Comparison of ENCODE assay signal across 11 cellular contexts in genomic region chr20:50385733-50386640, GRCh38.
DNase-seq lines count a peak whose midpoint lies in the region; ATAC-seq and TF ChIP-seq lines count a peak whose summit lies in the region.
"Had no signal": no experiment of that assay in that cellular context is flagged by ENCODE, and none has a peak within 500 bp of the region (broad histone marks: within the 10 kb centered on the region; RNA-seq: fewer than 3 reads in every experiment).

No MANE protein-coding gene starts in this region.

- H3K27ac Mint-ChIP-seq in T-helper 1 cell treated with Interleukin-12 subunit alpha and Interleukin-12 subunit beta and Interleukin-4 antibody, amounts not matched to agents 30 μg/mL and 1 μg/mL, for 36 hours = peak overlapping the region; percentile 81
- peak overlapping the region; percentile 1 for H3K27ac Mint-ChIP-seq in activated T-helper 17 cell treated with anti-CD3 and anti-CD28 coated beads, Interleukin-2, amount 50 U/mL, for 72 hours
- peak overlapping the region; percentile 51 to 86 for H3K27ac Mint-ChIP-seq in natural killer cell treated with Interleukin-12 subunit alpha and Interleukin-12 subunit beta and Interleukin-15 and Interleukin-18, amount 100 ng/mL, for 72 hours
- no peak overlapping the region for H3K27ac Mint-ChIP-seq in osteocyte (ENCODE audit: unreplicated experiment)

- no peak for TF ChIP-seq POLR2A in thyroid gland (IDR thresholded peaks at IDR 0.05)

- H3K27ac ChIP-seq in BLaER1 (no peak overlapping the region), thyroid gland (no peak overlapping the region)
- H3K27ac ChIP-seq: adrenal gland had no signal

- peaks cover 6% of the 10 kb centered on the region for H3K36me3 Mint-ChIP-seq in T-helper 1 cell treated with Interleukin-12 subunit alpha and Interleukin-12 subunit beta and Interleukin-4 antibody, amounts not matched to agents 30 μg/mL and 1 μg/mL, for 36 hours (ENCODE audit: low read depth)
- H3K36me3 Mint-ChIP-seq in activated T-helper 17 cell treated with anti-CD3 and anti-CD28 coated beads, Interleukin-2, amount 50 U/mL, for 72 hours (ENCODE audit: low read depth) = no peaks in the 10 kb centered on the region
- no peaks in the 10 kb centered on the region for H3K36me3 Mint-ChIP-seq in natural killer cell treated with Interleukin-12 subunit alpha and Interleukin-12 subunit beta and Interleukin-15 and Interleukin-18, amount 100 ng/mL, for 72 hours
- peaks cover 2% of the 10 kb centered on the region for H3K36me3 Mint-ChIP-seq in osteocyte (ENCODE audit: unreplicated experiment)

- 0 out of 2 replicates have a peak overlapping the region, but pooled peaks have one; percentile 11 for H3K9ac ChIP-seq in BLaER1

- no peaks in the 10 kb centered on the region for H4K20me1 ChIP-seq in BLaER1

- H3K4me3 ChIP-seq in BLaER1 = no peak overlapping the region
- H3K4me3 ChIP-seq in thyroid gland (replicated peaks in 1 of 3) = no peak overlapping the region
- H3K4me3 ChIP-seq: adrenal gland had no signal

- ATAC-seq in activated T-helper 17 cell treated with anti-CD3 and anti-CD28 coated beads, Interleukin-2, amount 50 U/mL, for 72 hours (replicated peaks) = peak; percentile 90
- peak; percentile 99 for ATAC-seq in natural killer cell treated with Interleukin-12 subunit alpha and Interleukin-12 subunit beta and Interleukin-15 and Interleukin-18, amount 100 ng/mL, for 72 hours

- H3K36me3 ChIP-seq in BLaER1 (no peaks in the 10 kb centered on the region), thyroid gland (no peaks in the 10 kb centered on the region)
- H3K36me3 ChIP-seq: adrenal gland had no signal

- 85 to 89% methylated on average over 21 to 22 of the region's 22 CpGs for WGBS in thyroid gland, 2 donors

- H3K4me3 Mint-ChIP-seq in T-helper 1 cell treated with Interleukin-12 subunit alpha and Interleukin-12 subunit beta and Interleukin-4 antibody, amounts not matched to agents 30 μg/mL and 1 μg/mL, for 36 hours = peak overlapping the region; percentile 33
- H3K4me3 Mint-ChIP-seq in activated T-helper 17 cell treated with anti-CD3 and anti-CD28 coated beads, Interleukin-2, amount 50 U/mL, for 72 hours = peak overlapping the region; percentile 70
- peak overlapping the region; percentile 79 for H3K4me3 Mint-ChIP-seq in natural killer cell treated with Interleukin-12 subunit alpha and Interleukin-12 subunit beta and Interleukin-15 and Interleukin-18, amount 100 ng/mL, for 72 hours
- no peak overlapping the region for H3K4me3 Mint-ChIP-seq in osteocyte (ENCODE audit: unreplicated experiment)

- peaks cover 3% of the 10 kb centered on the region for H3K27me3 Mint-ChIP-seq in T-helper 1 cell treated with Interleukin-12 subunit alpha and Interleukin-12 subunit beta and Interleukin-4 antibody, amounts not matched to agents 30 μg/mL and 1 μg/mL, for 36 hours (ENCODE audit: low read depth)
- H3K27me3 Mint-ChIP-seq in activated T-helper 17 cell treated with anti-CD3 and anti-CD28 coated beads, Interleukin-2, amount 50 U/mL, for 72 hours = no peaks in the 10 kb centered on the region
- H3K27me3 Mint-ChIP-seq in natural killer cell treated with Interleukin-12 subunit alpha and Interleukin-12 subunit beta and Interleukin-15 and Interleukin-18, amount 100 ng/mL, for 72 hours = no peaks in the 10 kb centered on the region
- H3K27me3 Mint-ChIP-seq in osteocyte (ENCODE audit: unreplicated experiment) = peaks cover 8% of the 10 kb centered on the region

- intact Hi-C loops in thyroid gland (cut with DNase I) = no loop called here

- H3K27me3 ChIP-seq in BLaER1 (no peaks in the 10 kb centered on the region), thyroid gland (no peaks in the 10 kb centered on the region)
- H3K27me3 ChIP-seq: adrenal gland had no signal

- peak overlapping the region; percentile 87 for H3K4me2 ChIP-seq in BLaER1

- no peak for TF ChIP-seq CTCF in osteocyte (IDR thresholded peaks at IDR 0.05)
- TF ChIP-seq CTCF in thyroid gland (IDR thresholded peaks at IDR 0.05) = no peak

- no peaks in the 10 kb centered on the region for H3K9me3 Mint-ChIP-seq in T-helper 1 cell treated with Interleukin-12 subunit alpha and Interleukin-12 subunit beta and Interleukin-4 antibody, amounts not matched to agents 30 μg/mL and 1 μg/mL, for 36 hours
- peaks cover 3% of the 10 kb centered on the region for H3K9me3 Mint-ChIP-seq in activated T-helper 17 cell treated with anti-CD3 and anti-CD28 coated beads, Interleukin-2, amount 50 U/mL, for 72 hours
- peaks cover 3% of the 10 kb centered on the region for H3K9me3 Mint-ChIP-seq in natural killer cell treated with Interleukin-12 subunit alpha and Interleukin-12 subunit beta and Interleukin-15 and Interleukin-18, amount 100 ng/mL, for 72 hours
- no peaks in the 10 kb centered on the region for H3K9me3 Mint-ChIP-seq in osteocyte (ENCODE audit: unreplicated experiment)

- H3K4me1 ChIP-seq in BLaER1 = peaks cover 69% of the 10 kb centered on the region
- peaks cover 12 to 21% of the 10 kb centered on the region in 2 donors for H3K4me1 ChIP-seq in thyroid gland

- peaks cover 69% of the 10 kb centered on the region for H3K4me1 Mint-ChIP-seq in T-helper 1 cell treated with Interleukin-12 subunit alpha and Interleukin-12 subunit beta and Interleukin-4 antibody, amounts not matched to agents 30 μg/mL and 1 μg/mL, for 36 hours (ENCODE audit: low read depth)
- peaks cover 40% of the 10 kb centered on the region for H3K4me1 Mint-ChIP-seq in activated T-helper 17 cell treated with anti-CD3 and anti-CD28 coated beads, Interleukin-2, amount 50 U/mL, for 72 hours
- H3K4me1 Mint-ChIP-seq in natural killer cell treated with Interleukin-12 subunit alpha and Interleukin-12 subunit beta and Interleukin-15 and Interleukin-18, amount 100 ng/mL, for 72 hours (ENCODE audit: low read depth in 2 of 2) = peaks cover 72 to 83% of the 10 kb centered on the region in 2 donors
- peaks cover 24% of the 10 kb centered on the region for H3K4me1 Mint-ChIP-seq in osteocyte (ENCODE audit: unreplicated experiment)

- H3K9me3 ChIP-seq in BLaER1 (no peaks in the 10 kb centered on the region), thyroid gland (no peaks in the 10 kb centered on the region)
- H3K9me3 ChIP-seq: adrenal gland had no signal

- peak; percentile 99 for DNase-seq in natural killer cell treated with Interleukin-12 subunit alpha and Interleukin-12 subunit beta and Interleukin-15 and Interleukin-18, amount 100 ng/mL, for 72 hours (ENCODE audit: low spot score)
- DNase-seq in NCI-H345 treated with DMSO at 0.1 percent for 48 hours (lab: John Stamatoyannopoulos, UW; ENCODE audit: unreplicated experiment) (no peak), osteocyte (ENCODE audit: extremely low spot score, unreplicated experiment) (no peak), thyroid gland (no peak), SIG-M5 (lab: John Stamatoyannopoulos, UW) (no peak)
- DNase-seq: adrenal gland, H7, mammary epithelial cell had no signal
